In genomic region chr12:12974211-12974610, GRCh38 we compare ENCODE assay signal across 15 cellular contexts. TPM values are rescaled to one million over a fixed set of nuclear protein-coding genes. Genes with fewer than 3 reads are reported as not detected.
DNase-seq lines count a peak whose midpoint lies in the region; ATAC-seq and TF ChIP-seq lines count a peak whose summit lies in the region.
"Had no signal": no experiment of that assay in that cellular context is flagged by ENCODE, and none has a peak within 500 bp of the region (broad histone marks: within the 10 kb centered on the region; RNA-seq: fewer than 3 reads in every experiment).

No MANE protein-coding gene starts in this region.

- TF ChIP-seq CTCF in neural crest cell (conservative IDR thresholded peaks at IDR 0.05), result no peak

- no peak for ATAC-seq in activated T-cell treated with anti-CD3 and anti-CD28 coated beads, Interleukin-2, amount 50 U/mL, for 72 hours (replicated peaks in 1 of 2)
- ATAC-seq: A549, GM12878 had no signal

- peaks cover 43% of the 10 kb centered on the region for H3K36me3 Mint-ChIP-seq in neural crest cell (ENCODE audit: low read depth)
- peaks cover 10 to 23% of the 10 kb centered on the region in 2 donors for H3K36me3 Mint-ChIP-seq in activated T-cell treated with anti-CD3 and anti-CD28 coated beads, Interleukin-2, amount 50 U/mL, for 72 hours (ENCODE audit: insufficient read depth in 2 of 2)

- H3K9me3 Mint-ChIP-seq in neural crest cell, result peaks cover 9% of the 10 kb centered on the region
- peaks cover 8 to 11% of the 10 kb centered on the region in 2 donors for H3K9me3 Mint-ChIP-seq in activated T-cell treated with anti-CD3 and anti-CD28 coated beads, Interleukin-2, amount 50 U/mL, for 72 hours

- no peak overlapping the region for H3K4me3 Mint-ChIP-seq in neural crest cell
- no peak overlapping the region for H3K4me3 Mint-ChIP-seq in activated T-cell treated with anti-CD3 and anti-CD28 coated beads, Interleukin-2, amount 50 U/mL, for 72 hours
- H3K4me3 Mint-ChIP-seq: CD4-positive, alpha-beta memory T cell had no signal

- H3K27ac ChIP-seq in caudate nucleus (ENCODE audit: low read depth, low read length) (peak overlapping the region; percentile 79), substantia nigra (ENCODE audit: low read depth, low read length, poor library complexity, severe bottlenecking) (peak overlapping the region; percentile 62)
- H3K27ac ChIP-seq: A549, C4-2B had no signal

- peak overlapping the region; percentile 20 for H3K27ac Mint-ChIP-seq in neural crest cell (ENCODE audit: unreplicated experiment)
- H3K27ac Mint-ChIP-seq in activated T-cell treated with anti-CD3 and anti-CD28 coated beads, Interleukin-2, amount 50 U/mL, for 72 hours, result no peak overlapping the region

- no peaks in the 10 kb centered on the region for H3K27me3 Mint-ChIP-seq in neural crest cell (ENCODE audit: low read depth)
- no peaks in the 10 kb centered on the region for H3K27me3 Mint-ChIP-seq in activated T-cell treated with anti-CD3 and anti-CD28 coated beads, Interleukin-2, amount 50 U/mL, for 72 hours (ENCODE audit: low read depth)
- H3K27me3 Mint-ChIP-seq: CD4-positive, alpha-beta memory T cell had no signal

- DNase-seq in caudate nucleus (lab: John Stamatoyannopoulos, UW), result no peak
- DNase-seq in neural crest cell (ENCODE audit: low read depth, low spot score), result no peak
- DNase-seq in substantia nigra (lab: John Stamatoyannopoulos, UW), result no peak
- DNase-seq in activated T-cell treated with anti-CD3 and anti-CD28 coated beads, Interleukin-2, amount 50 U/mL, for 72 hours, result no peak
- DNase-seq in NK-92 (lab: John Stamatoyannopoulos, UW; ENCODE audit: unreplicated experiment), result no peak
- no peak for DNase-seq in stimulated activated CD4-positive, alpha-beta T cell treated with anti-CD3 and anti-CD28 coated beads, Interleukin-15, amount 100 ng/mL, for 24 hours
- DNase-seq: BE2C; CD4-positive, alpha-beta memory T cell; DMS79 had no signal

- H3K4me1 Mint-ChIP-seq in neural crest cell, result no peaks in the 10 kb centered on the region
- peaks cover 4% of the 10 kb centered on the region for H3K4me1 Mint-ChIP-seq in activated T-cell treated with anti-CD3 and anti-CD28 coated beads, Interleukin-2, amount 50 U/mL, for 72 hours (ENCODE audit: low read depth)
- H3K4me1 Mint-ChIP-seq: CD4-positive, alpha-beta memory T cell had no signal

RNA-seq across cellular contexts. Expression of gene GPRC5D, which starts 22.2 kb away (rescaled TPM):
- not detected in 2 replicates for total RNA-seq in neural crest cell
- total RNA-seq in activated T-cell treated with anti-CD3 and anti-CD28 coated beads, Interleukin-2, amount 50 U/mL, for 72 hours, result not detected
- total RNA-seq: CD4-positive, alpha-beta memory T cell; G401; H1; HT-29 had no signal

RNA-seq across cellular contexts. Expression of gene HEBP1, which starts 25.9 kb away (rescaled TPM):
- total RNA-seq in neural crest cell, result 23.6 and 27.7 TPM in 2 replicates
- total RNA-seq in activated T-cell treated with anti-CD3 and anti-CD28 coated beads, Interleukin-2, amount 50 U/mL, for 72 hours, result 10 to 100 TPM; 28.3 to 30.4 TPM
